9 cellular contexts compared by ENCODE assay signal in genomic region chr2:161586517-161587167, GRCh38. TPM values are rescaled to one million over a fixed set of nuclear protein-coding genes. Genes with fewer than 3 reads are reported as not detected.
DNase-seq lines count a peak whose midpoint lies in the region; ATAC-seq and TF ChIP-seq lines count a peak whose summit lies in the region.
"Had no signal": no experiment of that assay in that cellular context is flagged by ENCODE, and none has a peak within 500 bp of the region (broad histone marks: within the 10 kb centered on the region; RNA-seq: fewer than 3 reads in every experiment).

No MANE protein-coding gene starts in this region.

- peak; percentile 1 for DNase-seq in AG09309 (ENCODE audit: low read depth)
- peak; percentile 20 for DNase-seq in Jurkat, Clone E6-1 (ENCODE audit: low read depth, low spot score)
- DNase-seq in SK-N-SH, result peak; percentile 27
- DNase-seq in glomerular visceral epithelial cell (ENCODE audit: extremely low spot score), result peak; percentile 25
- DNase-seq in uterus, result no peak
- no peak for DNase-seq in activated T-cell treated with anti-CD3 and anti-CD28 coated beads, Interleukin-2, amount 50 U/mL, for 1 hour
- no peak for DNase-seq in stimulated activated CD4-positive, alpha-beta T cell treated with anti-CD3 and anti-CD28 coated beads, Interleukin-15, amount 100 ng/mL, for 24 hours

- H3K27ac ChIP-seq in SK-N-SH (ENCODE audit: low read depth in 2 of 2, low read length in 1 of 2) (no peak overlapping the region), uterus (no peak overlapping the region)

- H2AFZ ChIP-seq in SK-N-SH (ENCODE audit: low read depth), result no peak overlapping the region

- no peaks in the 10 kb centered on the region for H4K20me1 ChIP-seq in SK-N-SH (ENCODE audit: insufficient read depth)

- no peak overlapping the region for H3K9ac ChIP-seq in SK-N-SH

- no peaks in the 10 kb centered on the region for H3K9me3 ChIP-seq in SK-N-SH
- H3K9me3 ChIP-seq in uterus, result no peaks in the 10 kb centered on the region
- H3K9me3 ChIP-seq: HAP-1 had no signal

- TF ChIP-seq CTCF in AG09309 (IDR thresholded peaks at IDR 0.05; ENCODE audit: control insufficient read depth, insufficient read depth, low read depth, low read length, missing control alignments) (peak; percentile 61), SK-N-SH (IDR thresholded peaks at IDR 0.05) (peak; percentile 83), uterus (IDR thresholded peaks at IDR 0.05) (peak in 3 of 4 experiments; percentile 11 to 22 (median 22))

- TF ChIP-seq RAD21 in SK-N-SH (IDR thresholded peaks at IDR 0.05; ENCODE audit: low read length), result peak; percentile 78

- H3K9me2 ChIP-seq in SK-N-SH, result no peaks in the 10 kb centered on the region

- intact Hi-C loops in uterus (cut with DNase I; ENCODE audit: low total_unique reads), result no loop called here

- no peaks in the 10 kb centered on the region for H3F3A ChIP-seq in SK-N-SH (replicated peaks; ENCODE audit: insufficient read depth)

- H3K36me3 ChIP-seq in SK-N-SH (replicated peaks in 1 of 2; ENCODE audit: control insufficient read depth in 1 of 2, insufficient read depth in 2 of 2, low read length in 1 of 2), result no peaks in the 10 kb centered on the region
- H3K36me3 ChIP-seq in uterus, result no peaks in the 10 kb centered on the region
- H3K36me3 ChIP-seq: HAP-1 had no signal

- TF ChIP-seq POLR2A in uterus (IDR thresholded peaks at IDR 0.05), result no peak

- CTCF ChIA-PET in SK-N-SH (lab: Yijun Ruan, JAX), result interaction anchor here (0.6 to 3.8 kb wide), 32 partner anchors 8 to 711 kb away, joined by 3 to 60 read pairs (median 3); no protein-coding TSS in a partner anchor

- TF ChIP-seq EP300 in SK-N-SH (IDR thresholded peaks at IDR 0.05; ENCODE audit: borderline replicate concordance in 1 of 2, low read depth in 1 of 2, low read length in 1 of 2), result no peak

- POLR2A ChIA-PET in SK-N-SH (lab: Yijun Ruan, JAX), result no interaction called here

- H3K27me3 ChIP-seq in SK-N-SH (ENCODE audit: insufficient read depth), result no peaks in the 10 kb centered on the region
- H3K27me3 ChIP-seq in uterus, result no peaks in the 10 kb centered on the region

- WGBS in SK-N-SH (ENCODE audit: low lambda C conversion rate), result 32% methylated on average over 6 of the region's 6 CpGs

- H3K4me1 ChIP-seq in SK-N-SH (ENCODE audit: control insufficient read depth in 1 of 2, insufficient read depth in 2 of 2, low read depth in 1 of 2, low read length in 1 of 2) (no peaks in the 10 kb centered on the region), uterus (no peaks in the 10 kb centered on the region)
- H3K4me1 ChIP-seq: HAP-1 had no signal

- H3K79me2 ChIP-seq in SK-N-SH (ENCODE audit: insufficient read depth), result no peaks in the 10 kb centered on the region

- no peak overlapping the region for H3K4me2 ChIP-seq in SK-N-SH

- H3K4me3 ChIP-seq in AG09309 (ENCODE audit: control insufficient read depth, low read depth, low read length), result no peak overlapping the region
- H3K4me3 ChIP-seq in Jurkat, Clone E6-1 (ENCODE audit: low read length), result no peak overlapping the region
- no peak overlapping the region for H3K4me3 ChIP-seq in SK-N-SH (ENCODE audit: low read depth in 2 of 2, low read length in 1 of 2)
- no peak overlapping the region for H3K4me3 ChIP-seq in uterus
- H3K4me3 ChIP-seq: HAP-1 had no signal

- ATAC-seq in GM18511 (IDR thresholded peaks at IDR 0.05; ENCODE audit: unreplicated experiment), result peak; percentile 77

TF ChIP-seq in SK-N-SH, 30 proteins besides CTCF, POLR2A, EP300 and RAD21:
- TF ChIP-seq EZH2phosphoT487 (IDR thresholded peaks at IDR 0.05; ENCODE audit: borderline replicate concordance, low read depth) (no peak), SMC3 (IDR thresholded peaks at IDR 0.05; ENCODE audit: low read depth, low read length) (peak; percentile 61), RFX5 (IDR thresholded peaks at IDR 0.05; ENCODE audit: low read length) (no peak), ELF1 (IDR thresholded peaks at IDR 0.05) (no peak), SIN3A (IDR thresholded peaks at IDR 0.05; ENCODE audit: borderline replicate concordance, low read depth, low read length) (no peak), POLR2AphosphoS5 (IDR thresholded peaks at IDR 0.05; ENCODE audit: low read depth, low read length) (no peak)

RNA-seq across cellular contexts. Expression of gene SLC4A10, which starts 37.6 kb away (rescaled TPM):
- polyA plus RNA-seq in Jurkat, Clone E6-1 (2012; ENCODE audit: insufficient read depth, insufficient read length), result not detected
- not detected in 2 replicates for polyA plus RNA-seq in SK-N-SH (2012; rRNA removed)
- polyA plus RNA-seq in SK-N-SH (2012; cell fraction: cytosol; rRNA removed), result not detected in 2 replicates
- 0.08 TPM in 1 of 2 replicates, not detected in the other for polyA plus RNA-seq in SK-N-SH (2012; cell fraction: nucleus; rRNA removed)
- total RNA-seq in uterus, result under 1 TPM in 2 of 4 donors, not detected in 2; 0.06 to 0.55 TPM

Comparison
In these comparisons a context has a peak if more than half of its experiments do, and no peak if none do; other contexts are left out.
1. DNase-seq: peak in AG09309 (single experiment), Jurkat, Clone E6-1 (single experiment), SK-N-SH (single experiment) and glomerular visceral epithelial cell (single experiment); none in uterus (0 of 2), activated T-cell treated with anti-CD3 and anti-CD28 coated beads, Interleukin-2, amount 50 U/mL, for 1 hour (single experiment) and stimulated activated CD4-positive, alpha-beta T cell treated with anti-CD3 and anti-CD28 coated beads, Interleukin-15, amount 100 ng/mL, for 24 hours (single experiment).
2. CTCF ChIP-seq: peak in every context shown above with its lines; median percentile 83 in SK-N-SH; 61 in AG09309; 22 in uterus.